Comparison of ENCODE assay signal across 3 cellular contexts in genomic region chrX:2267890-2268289, GRCh38.
TF ChIP-seq lines count a peak whose summit lies in the region.

No MANE protein-coding gene starts in this region.

TF ChIP-seq in A549, 52 proteins besides CTCF, POLR2A, EP300 and RAD21:
- TF ChIP-seq BCL3 (IDR thresholded peaks at IDR 0.05) (no peak), MAFK (IDR thresholded peaks at IDR 0.05; ENCODE audit: partially characterized antibody) (peak; percentile 21)

TF ChIP-seq in IMR-90, 13 proteins besides CTCF, POLR2A, EP300 and RAD21:
- TF ChIP-seq NFE2L2 (IDR thresholded peaks at IDR 0.05; ENCODE audit: low read depth, low read length) (no peak), CEBPB (IDR thresholded peaks at IDR 0.05; ENCODE audit: low read depth, low read length) (no peak), MAFK (IDR thresholded peaks at IDR 0.05; ENCODE audit: low read depth, low read length) (no peak), MXI1 (IDR thresholded peaks at IDR 0.05; ENCODE audit: borderline replicate concordance, low read depth, low read length) (no peak), RFX5 (IDR thresholded peaks at IDR 0.05; ENCODE audit: low read depth, low read length) (no peak), FOS (IDR thresholded peaks at IDR 0.05; ENCODE audit: low read depth, low read length) (no peak), USF2 (IDR thresholded peaks at IDR 0.05; ENCODE audit: low read depth, low read length) (no peak), MAZ (IDR thresholded peaks at IDR 0.05; ENCODE audit: borderline replicate concordance, low read depth, low read length) (no peak), SMC3 (IDR thresholded peaks at IDR 0.05; ENCODE audit: low read depth, low read length) (no peak), CHD1 (IDR thresholded peaks at IDR 0.05; ENCODE audit: low read depth, low read length) (no peak), ELK1 (IDR thresholded peaks at IDR 0.05; ENCODE audit: borderline replicate concordance, low read depth, low read length) (no peak), BHLHE40 (IDR thresholded peaks at IDR 0.05; ENCODE audit: low read depth, low read length) (no peak), RCOR1 (IDR thresholded peaks at IDR 0.05; ENCODE audit: insufficient replicate concordance, low read length) (no peak)

TF ChIP-seq in H1, 55 proteins besides CTCF, POLR2A, EP300 and RAD21:
- TF ChIP-seq SP4 (IDR thresholded peaks at IDR 0.05; ENCODE audit: low read length) (no peak), HDAC2 (IDR thresholded peaks at IDR 0.05; ENCODE audit: borderline replicate concordance in 1 of 2, low read depth in 2 of 2, low read length in 2 of 2) (no peak), KDM1A (IDR thresholded peaks at IDR 0.05; ENCODE audit: borderline replicate concordance, low read length) (no peak), CBX5 (IDR thresholded peaks at IDR 0.05; ENCODE audit: low read depth, low read length) (no peak), TEAD4 (IDR thresholded peaks at IDR 0.05; ENCODE audit: low read depth, low read length) (no peak), CHD2 (IDR thresholded peaks at IDR 0.05; ENCODE audit: low read length) (no peak), CHD1 (IDR thresholded peaks at IDR 0.05; ENCODE audit: low read depth, low read length) (no peak)
